14 cellular contexts compared by ENCODE assay signal in the genomic region with DNA sequence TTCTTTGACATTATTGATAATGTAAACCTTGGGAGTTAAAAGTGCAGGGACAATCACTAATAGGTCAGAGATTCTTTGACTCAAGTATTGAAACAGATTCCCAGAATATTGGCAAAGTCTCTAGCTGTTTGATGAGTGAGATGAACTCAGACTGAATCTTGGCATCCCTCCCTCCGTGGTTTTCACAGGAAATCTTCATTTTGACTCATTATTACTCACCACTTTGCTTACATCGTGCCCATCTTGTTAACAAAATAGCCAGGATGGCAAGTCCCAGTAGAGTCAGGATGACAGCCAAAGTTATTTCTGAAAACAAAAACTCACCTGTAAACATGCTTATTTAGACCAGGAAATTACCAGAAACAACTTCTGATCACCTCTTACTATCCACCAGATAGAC. TPM values are rescaled to one million over a fixed set of nuclear protein-coding genes. Genes with fewer than 3 reads are reported as not detected.
DNase-seq lines count a peak whose midpoint lies in the region; TF ChIP-seq lines count a peak whose summit lies in the region.
"Had no signal": no experiment of that assay in that cellular context is flagged by ENCODE, and none has a peak within 500 bp of the region (broad histone marks: within the 10 kb centered on the region; RNA-seq: fewer than 3 reads in every experiment).

No MANE protein-coding gene starts in this region.

- no peak overlapping the region for H3K9ac ChIP-seq in mammary epithelial cell (ENCODE audit: insufficient read depth, low read length)

- in situ Hi-C loops in Caki2 (cut with HindIII; ENCODE audit: low pct_unique_long_range_greater_than_20kb, low sequenced_read_pairs): no loop called here
- in situ Hi-C loops in mammary epithelial cell (cut with MboI; ENCODE audit: low sequenced_read_pairs in 2 of 2): no loop called here

- peaks cover 11% of the 10 kb centered on the region for H3K27me3 Mint-ChIP-seq in Calu3 (ENCODE audit: unreplicated experiment)

- H3K79me2 ChIP-seq in mammary epithelial cell (ENCODE audit: insufficient read depth, low read length): no peaks in the 10 kb centered on the region

- H3K36me3 Mint-ChIP-seq in Calu3 (ENCODE audit: insufficient read depth, unreplicated experiment): peaks cover 6% of the 10 kb centered on the region
- H3K36me3 Mint-ChIP-seq: brain had no signal

- H3K4me3 Mint-ChIP-seq in Calu3 (ENCODE audit: low read depth, unreplicated experiment): no peak overlapping the region
- H3K4me3 Mint-ChIP-seq: brain had no signal

- dilution Hi-C loops in mammary epithelial cell (cut with HindIII; ENCODE audit: low sequenced_read_pairs): no loop called here

- H3K27ac ChIP-seq in mammary epithelial cell (ENCODE audit: insufficient read depth, low read depth, low read length) (no peak overlapping the region), vagina (no peak overlapping the region)
- H3K27ac ChIP-seq: thyroid gland had no signal

- H3K9me3 ChIP-seq in mammary epithelial cell (replicated peaks; ENCODE audit: insufficient read depth, low read length) (no peaks in the 10 kb centered on the region), vagina (no peaks in the 10 kb centered on the region)
- H3K9me3 ChIP-seq: thyroid gland had no signal

- H3K4me1 Mint-ChIP-seq in Calu3 (ENCODE audit: low read depth, unreplicated experiment): peaks cover 45% of the 10 kb centered on the region
- H3K4me1 Mint-ChIP-seq: brain had no signal

- no peak overlapping the region for H3K27ac Mint-ChIP-seq in Calu3 (ENCODE audit: unreplicated experiment)
- H3K27ac Mint-ChIP-seq: brain had no signal

- TF ChIP-seq CTCF in mammary epithelial cell (conservative IDR thresholded peaks at IDR 0.05 in 1 of 2, IDR thresholded peaks at IDR 0.05 in 1 of 2; ENCODE audit: extremely low read depth in 1 of 2, insufficient read depth in 1 of 2, low read depth in 1 of 2, low read length in 2 of 2) (no peak), vagina (IDR thresholded peaks at IDR 0.05) (no peak), Calu3 (IDR thresholded peaks at IDR 0.05; ENCODE audit: unreplicated experiment) (no peak)

- H3K4me2 ChIP-seq in mammary epithelial cell (ENCODE audit: insufficient read depth, low read depth, low read length): no peak overlapping the region

- 0% methylated on average over 2 of the region's 2 CpGs for WGBS in mammary epithelial cell (ENCODE audit: low coverage, missing lambda C conversion rate)

- no peak overlapping the region for H2AFZ ChIP-seq in mammary epithelial cell (ENCODE audit: low read depth, low read length)

- TF ChIP-seq POLR2A in vagina (IDR thresholded peaks at IDR 0.05): no peak

- H3K9me3 Mint-ChIP-seq in Calu3 (ENCODE audit: low read depth, unreplicated experiment): no peaks in the 10 kb centered on the region

- H3K4me1 ChIP-seq in mammary epithelial cell (ENCODE audit: insufficient read depth, low read length) (peaks cover 14% of the 10 kb centered on the region), vagina (no peaks in the 10 kb centered on the region)
- H3K4me1 ChIP-seq: thyroid gland had no signal

- CTCF ChIA-PET in mammary epithelial cell (lab: Charles Lee; ENCODE audit: low non-redundant PET) (interaction anchor here (0.6 kb wide), 2 partner anchors 20 to 214 kb away, joined by 3 to 4 read pairs; no protein-coding TSS in a partner anchor), Calu3 (lab: Charles Lee) (interaction anchor here (0.6 kb wide), 1 partner anchor 1172 kb away, joined by 6 read pairs; no protein-coding TSS in a partner anchor)

- H3K27me3 ChIP-seq in mammary epithelial cell (ENCODE audit: insufficient read depth, low read length): no peaks in the 10 kb centered on the region
- no peaks in the 10 kb centered on the region for H3K27me3 ChIP-seq in vagina
- H3K27me3 ChIP-seq: thyroid gland had no signal

- intact Hi-C loops in mammary epithelial cell (cut with micrococcal nuclease) (no loop called here), vagina (cut with DNase I) (no loop called here), Calu3 (cut with micrococcal nuclease; ENCODE audit: unreplicated experiment) (loop anchor here (5.0 kb wide), 1 partner anchor 112 kb away; no protein-coding TSS in a partner anchor)

- DNase-seq in Caki2 (ENCODE audit: low read depth) (peak; percentile 47), HS-27A (ENCODE audit: low read depth) (peak; percentile 89), mammary epithelial cell (peak; percentile 89), non-pigmented ciliary epithelial cell (ENCODE audit: low read depth) (peak; percentile 65), NCI-H82 (lab: John Stamatoyannopoulos, UW) (no peak), vagina (ENCODE audit: extremely low spot score in 2 of 2) (no peak), Calu3 (no peak)
- DNase-seq: glutamatergic neuron, H7, NCI-H748 treated with DMSO at 0.1 percent for 48 hours, thyroid gland had no signal

- H3K36me3 ChIP-seq in mammary epithelial cell (ENCODE audit: insufficient read depth, low read length) (no peaks in the 10 kb centered on the region), vagina (no peaks in the 10 kb centered on the region)
- H3K36me3 ChIP-seq: thyroid gland had no signal

- BruUV-seq in mammary epithelial cell (replicated peaks; lab: Mats Ljungman, UMichigan) (no TSS peak), Calu3 (replicated peaks; lab: Mats Ljungman, UMichigan) (no TSS peak)

- no peak overlapping the region for H3K4me3 ChIP-seq in mammary epithelial cell (replicated peaks in 1 of 3; ENCODE audit: insufficient read depth in 1 of 3, low read depth in 2 of 3, low read length in 3 of 3)
- H3K4me3 ChIP-seq in vagina: no peak overlapping the region
- H3K4me3 ChIP-seq: thyroid gland had no signal

- H4K20me1 ChIP-seq in mammary epithelial cell (ENCODE audit: insufficient read depth, low read length): no peaks in the 10 kb centered on the region

RNA-seq across cellular contexts. Expression of gene TSBP1, which starts 2.0 kb away (rescaled TPM):
- not detected in 2 replicates for total RNA-seq in Caki2 (2014; rRNA removed; shearing (Covaris generic); ENCODE audit: low replicate concordance)
- not detected for total RNA-seq in mammary epithelial cell
- polyA plus RNA-seq in mammary epithelial cell: not detected
- not detected for polyA minus RNA-seq in mammary epithelial cell
- total RNA-seq in vagina: not detected
- total RNA-seq in Calu3 (2022): not detected in 2 replicates
- total RNA-seq: H7, mesenteric fat pad, posterior vena cava, thyroid gland had no signal

RNA-seq across cellular contexts. Expression of gene BTNL2, which starts 37.3 kb away (rescaled TPM):
- not detected in 2 replicates for total RNA-seq in Caki2 (2014; rRNA removed; shearing (Covaris generic); ENCODE audit: low replicate concordance)
- not detected for total RNA-seq in mammary epithelial cell
- not detected for polyA plus RNA-seq in mammary epithelial cell
- not detected for polyA minus RNA-seq in mammary epithelial cell
- total RNA-seq in vagina: not detected
- total RNA-seq in Calu3 (2022): not detected in 2 replicates
- total RNA-seq: H7, mesenteric fat pad, posterior vena cava, thyroid gland had no signal

Comparison
In these comparisons a context has a peak if more than half of its experiments do, and no peak if none do; other contexts are left out.
1. DNase-seq: peak in Caki2 (single experiment), HS-27A (single experiment), mammary epithelial cell (single experiment) and non-pigmented ciliary epithelial cell (single experiment); none in NCI-H82 (single experiment), vagina (0 of 2) and Calu3 (single experiment).